ENCODE assay signal across 8 cellular contexts in genomic region chr17:12180644-12181261, GRCh38.
DNase-seq lines count a peak whose midpoint lies in the region; ATAC-seq, FAIRE-seq and TF ChIP-seq lines count a peak whose summit lies in the region.

No MANE protein-coding gene starts in this region.

- H3K27me3 ChIP-seq in AG04450 (ENCODE audit: control insufficient read depth, insufficient read depth, low read length) (no peaks in the 10 kb centered on the region), body of pancreas (no peaks in the 10 kb centered on the region)

- H3K4me1 ChIP-seq in body of pancreas, result peaks cover 3% of the 10 kb centered on the region

- TF ChIP-seq CTCF in AG04450 (IDR thresholded peaks at IDR 0.05; ENCODE audit: low read depth, low read length) (peak; percentile 72), GM10266 (IDR thresholded peaks at IDR 0.05; ENCODE audit: control insufficient read depth, insufficient read depth, low read depth, missing control alignments) (peak; percentile 74), body of pancreas (IDR thresholded peaks at IDR 0.05) (peak; percentile 48 to 70 (median 59))

- H3K27ac ChIP-seq in AG04450 (ENCODE audit: low read depth, low read length), result no peak overlapping the region
- H3K27ac ChIP-seq in body of pancreas, result no peak overlapping the region

- intact Hi-C loops in body of pancreas (cut with DNase I), result no loop called here

- H3K4me3 ChIP-seq in AG04450 (ENCODE audit: low read depth, low read length) (no peak overlapping the region), body of pancreas (no peak overlapping the region)

- POLR2A ChIA-PET in AG04450 (lab: Yijun Ruan, JAX), result no interaction called here

- CTCF ChIA-PET in AG04450 (lab: Charles Lee), result interaction anchor here (0.5 to 3.5 kb wide), 15 partner anchors 50 to 851 kb away, joined by 3 to 42 read pairs (median 5); partner anchors contain the start of gene MYOCD

- DNase-seq in AG04450 (ENCODE audit: low read depth, low spot score) (peak; percentile 53), GM10266 (ENCODE audit: extremely low spot score) (peak; percentile 47), NCI-H345 treated with DMSO at 0.1 percent for 48 hours (lab: John Stamatoyannopoulos, UW; ENCODE audit: unreplicated experiment) (peak; percentile 14), body of pancreas (peak; percentile 18 to 25 (median 23)), superior temporal gyrus (ENCODE audit: extremely low spot score) (peak; percentile 84), DMS153 treated with DMSO at 0.1 percent for 48 hours (lab: John Stamatoyannopoulos, UW; ENCODE audit: unreplicated experiment) (no peak)

- WGBS in body of pancreas, 2 donors, result 6 to 7% methylated on average over 7 of the region's 7 CpGs

- H3K9me3 ChIP-seq in AG04450 (ENCODE audit: control insufficient read depth, insufficient read depth, low read length), result no peaks in the 10 kb centered on the region
- H3K9me3 ChIP-seq in body of pancreas, result no peaks in the 10 kb centered on the region

- FAIRE-seq in islet of Langerhans (lab: Jason Lieb, UNC), result peak; percentile 98

- TF ChIP-seq POLR2A in body of pancreas (IDR thresholded peaks at IDR 0.05), result no peak

- H3K36me3 ChIP-seq in body of pancreas (replicated peaks in 1 of 2; ENCODE audit: insufficient read depth in 1 of 2, low read depth in 2 of 2), result no peaks in the 10 kb centered on the region

- ATAC-seq in body of pancreas, result no peak
- no peak for ATAC-seq in GM18909 (IDR thresholded peaks at IDR 0.05; ENCODE audit: poor library complexity, unreplicated experiment)
